13 cellular contexts compared by ENCODE assay signal in the genomic region with DNA sequence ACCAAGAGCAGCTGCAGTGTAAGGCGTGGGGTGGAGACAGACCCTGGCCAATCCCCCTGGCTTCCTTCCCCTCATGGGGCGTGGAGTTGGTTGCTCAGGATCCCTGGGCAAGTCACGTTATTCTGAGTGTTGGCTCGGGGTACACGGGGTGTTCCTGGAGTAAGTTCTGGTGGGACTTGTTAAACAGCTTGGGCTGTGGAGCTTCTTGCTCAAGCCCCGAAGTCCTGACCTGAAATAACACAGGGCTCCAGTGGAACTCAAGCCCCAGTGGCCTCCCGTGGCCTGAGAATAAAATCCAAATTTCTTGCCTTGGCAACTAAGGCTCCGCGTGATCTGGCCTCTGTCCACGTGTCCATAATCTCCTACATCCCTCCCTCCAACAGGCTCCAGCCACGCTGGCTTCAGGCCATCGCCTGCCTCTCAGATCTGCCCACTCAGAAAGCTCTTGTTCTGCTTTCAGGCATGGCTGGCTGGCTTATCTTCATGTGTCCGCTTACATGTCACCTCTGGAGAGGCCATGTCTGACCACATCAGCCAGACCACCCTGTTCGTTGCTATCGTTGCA. TPM values are rescaled to one million over a fixed set of nuclear protein-coding genes. Genes with fewer than 3 reads are reported as not detected.
DNase-seq lines count a peak whose midpoint lies in the region; ATAC-seq, FAIRE-seq and TF ChIP-seq lines count a peak whose summit lies in the region.
"Had no signal": no experiment of that assay in that cellular context is flagged by ENCODE, and none has a peak within 500 bp of the region (broad histone marks: within the 10 kb centered on the region; RNA-seq: fewer than 3 reads in every experiment).

No MANE protein-coding gene starts in this region.

- H3K4me1 ChIP-seq in kidney (ENCODE audit: control insufficient read depth in 1 of 2, insufficient read depth in 1 of 2, low read depth in 1 of 2, low read length in 2 of 2): no peaks in the 10 kb centered on the region
- peaks cover 3 to 9% (median 8%) of the 10 kb centered on the region in 3 donors for H3K4me1 ChIP-seq in skeletal muscle tissue (ENCODE audit: control insufficient read depth in 3 of 3, insufficient read depth in 3 of 3, low read length in 3 of 3)
- no peaks in the 10 kb centered on the region; the same call in 1 of the 2 replicates for H3K4me1 ChIP-seq in PC-3 (ENCODE audit: insufficient read depth, low read length)

- H2AFZ ChIP-seq in PC-3 (ENCODE audit: low read length): no peak overlapping the region

- H3K9me3 ChIP-seq in kidney (ENCODE audit: control insufficient read depth in 1 of 2, low read length in 2 of 2) (no peaks in the 10 kb centered on the region), skeletal muscle tissue (ENCODE audit: control insufficient read depth in 3 of 3, low read length in 3 of 3) (no peaks in the 10 kb centered on the region), PC-3 (ENCODE audit: low read length) (no peaks in the 10 kb centered on the region)

- H3K4me2 ChIP-seq in PC-3 (ENCODE audit: low read length): no peak overlapping the region

- H3K27me3 ChIP-seq in skeletal muscle tissue (ENCODE audit: control insufficient read depth in 3 of 3, insufficient read depth in 3 of 3, low read length in 3 of 3) (peaks cover 0 to 4% (median 0%) of the 10 kb centered on the region in 3 donors), PC-3 (ENCODE audit: low read length) (no peaks in the 10 kb centered on the region)

- no peaks in the 10 kb centered on the region for H3K79me2 ChIP-seq in PC-3 (ENCODE audit: low read length)

- BruUV-seq in PC-3 (replicated peaks; lab: Mats Ljungman, UMichigan): no TSS peak

- POLR2A ChIA-PET in PC-3 (lab: Charles Lee; ENCODE audit: unreplicated experiment): no interaction called here

- intact Hi-C loops in kidney (cut with DNase I): no loop called here
- intact Hi-C loops in PC-3 (cut with micrococcal nuclease): no loop called here

- H3K4me3 ChIP-seq in kidney (ENCODE audit: low read length in 2 of 2) (no peak overlapping the region), skeletal muscle tissue (ENCODE audit: low read length in 3 of 3) (peak overlapping the region in 2 of 3 donors; percentile 14 to 35), PC-3 (ENCODE audit: low read length) (no peak overlapping the region)

- H3K27ac ChIP-seq in kidney (ENCODE audit: low read depth in 2 of 2, low read length in 2 of 2) (no peak overlapping the region), skeletal muscle tissue (ENCODE audit: low read depth, low read length) (no peak overlapping the region), PC-3 (ENCODE audit: low read length) (no peak overlapping the region)

- H3K36me3 ChIP-seq in kidney (ENCODE audit: control insufficient read depth in 1 of 2, insufficient read depth in 2 of 2, low read length in 2 of 2) (no peaks in the 10 kb centered on the region), skeletal muscle tissue (ENCODE audit: control insufficient read depth in 3 of 3, insufficient read depth in 3 of 3, low read length in 3 of 3) (no peaks in the 10 kb centered on the region), PC-3 (ENCODE audit: low read depth, low read length) (no peaks in the 10 kb centered on the region)

- no peaks in the 10 kb centered on the region for H3F3A ChIP-seq in PC-3 (ENCODE audit: low read length, unreplicated experiment)

- H3K9ac ChIP-seq in kidney (ENCODE audit: low read length in 2 of 2): no peak overlapping the region
- peak overlapping the region in 1 of 3 donors; percentile 16 for H3K9ac ChIP-seq in skeletal muscle tissue (ENCODE audit: low read depth in 1 of 3, low read length in 3 of 3)
- H3K9ac ChIP-seq in PC-3 (ENCODE audit: low read length): no peak overlapping the region

- H4K20me1 ChIP-seq in PC-3 (ENCODE audit: low read length): no peaks in the 10 kb centered on the region

- DNase-seq in GM04504 (ENCODE audit: low read depth) (peak; percentile 28), cerebellar cortex (ENCODE audit: low spot score) (peak; percentile 44), kidney (peak; percentile 96), PC-3 (no peak)
- DNase-seq: activated CD4-positive, CD25-positive, alpha-beta regulatory T cell; DMS 273 treated with DMSO at 0.1 percent for 48 hours; KBM-7; NK-92 treated with Interleukin-12 subunit alpha and Interleukin-12 subunit beta, amount 100 ng/mL, for 24 hours; stimulated activated naive CD4-positive, alpha-beta T cell had no signal

- ATAC-seq in GM18502 (IDR thresholded peaks at IDR 0.05; ENCODE audit: poor library complexity, unreplicated experiment) (no peak), GM18505 (IDR thresholded peaks at IDR 0.05; ENCODE audit: unreplicated experiment) (no peak), HG02981 (IDR thresholded peaks at IDR 0.05; ENCODE audit: unreplicated experiment) (no peak), PC-3 (no peak)

- H3K9me2 ChIP-seq in PC-3 (replicated peaks; ENCODE audit: low read length): no peaks in the 10 kb centered on the region

- CTCF ChIA-PET in PC-3 (lab: Charles Lee): no interaction called here

- TF ChIP-seq CTCF in kidney (IDR thresholded peaks at IDR 0.05; ENCODE audit: borderline replicate concordance, extremely low read depth, insufficient read depth) (no peak), PC-3 (conservative IDR thresholded peaks at IDR 0.05; ENCODE audit: low read depth, low read length) (no peak)

- TF ChIP-seq POLR2A in GM18505 (IDR thresholded peaks at IDR 0.05; ENCODE audit: borderline replicate concordance, extremely low read depth, insufficient read depth, insufficient read length): no peak

- no peak for FAIRE-seq in kidney (lab: Jason Lieb, UNC)

RNA-seq across cellular contexts. Expression of a gene that starts 49.3 kb away (rescaled TPM):
- 3.0 TPM for total RNA-seq in kidney
- 1.4 TPM for polyA plus RNA-seq in kidney (ENCODE audit: insufficient read depth, low read depth, low replicate concordance)
- total RNA-seq in skeletal muscle tissue: not detected
- total RNA-seq in PC-3 (2014; rRNA removed): not detected in 2 replicates

Comparison
In these comparisons a context has a peak if more than half of its experiments do, and no peak if none do; other contexts are left out.
1. H3K4me3 ChIP-seq: peak in skeletal muscle tissue (2 of 3); none in kidney (0 of 2) and PC-3 (single experiment).